In genomic region chr2:8229546-8229986, GRCh38 we compare ENCODE assay signal across 8 cellular contexts.
DNase-seq lines count a peak whose midpoint lies in the region; ATAC-seq and TF ChIP-seq lines count a peak whose summit lies in the region.

No MANE protein-coding gene starts in this region.

- H3K79me1 ChIP-seq in mesenchymal stem cell (replicated peaks; ENCODE audit: low read length, poor library complexity, severe bottlenecking), result no peaks in the 10 kb centered on the region

- peaks cover 9% of the 10 kb centered on the region for H3K27me3 Mint-ChIP-seq in stimulated activated naive CD8-positive, alpha-beta T cell treated with anti-CD3 and anti-CD28 coated beads, Interleukin-15, Interleukin-2, amounts not matched to agents 100 ng/mL and 50 ng/mL, for 24 hours

- H3K27me3 ChIP-seq in mesenchymal stem cell (ENCODE audit: control insufficient read depth in 1 of 2, insufficient read depth in 1 of 2, low read length in 2 of 2), result no peaks in the 10 kb centered on the region

- peaks cover under 1% of the 10 kb centered on the region for H3K4me1 ChIP-seq in mesenchymal stem cell (ENCODE audit: control insufficient read depth, insufficient read depth, low read depth, low read length)

- no peaks in the 10 kb centered on the region for H3K36me3 ChIP-seq in mesenchymal stem cell (ENCODE audit: control insufficient read depth in 1 of 2, insufficient read depth in 2 of 2, low read depth in 1 of 2, low read length in 2 of 2)

- no peak for TF ChIP-seq CTCF in AG09319 (IDR thresholded peaks at IDR 0.05; ENCODE audit: low read depth, low read length)

- H3K9me3 Mint-ChIP-seq in stimulated activated naive CD8-positive, alpha-beta T cell treated with anti-CD3 and anti-CD28 coated beads, Interleukin-15, Interleukin-2, amounts not matched to agents 100 ng/mL and 50 ng/mL, for 24 hours, result no peaks in the 10 kb centered on the region

- peak overlapping the region; percentile 14 for H3K27ac Mint-ChIP-seq in stimulated activated naive CD8-positive, alpha-beta T cell treated with anti-CD3 and anti-CD28 coated beads, Interleukin-15, Interleukin-2, amounts not matched to agents 100 ng/mL and 50 ng/mL, for 24 hours

- peak overlapping the region; percentile 27 for H3K9ac ChIP-seq in mesenchymal stem cell (ENCODE audit: low read length)

- H3K23ac ChIP-seq in mesenchymal stem cell (ENCODE audit: low read length in 2 of 2), result no peak overlapping the region

- H2BK12ac ChIP-seq in mesenchymal stem cell (ENCODE audit: low read length in 2 of 2), result peak overlapping the region in 1 of 2 experiments; percentile 42

- H3K4me1 Mint-ChIP-seq in stimulated activated naive CD8-positive, alpha-beta T cell treated with anti-CD3 and anti-CD28 coated beads, Interleukin-15, Interleukin-2, amounts not matched to agents 100 ng/mL and 50 ng/mL, for 24 hours (ENCODE audit: low read depth), result peaks cover 20% of the 10 kb centered on the region

- H3K14ac ChIP-seq in mesenchymal stem cell (ENCODE audit: low read length in 2 of 2), result no peak overlapping the region

- no peak overlapping the region for H2AFZ ChIP-seq in mesenchymal stem cell (ENCODE audit: low read depth, low read length)

- H3K36me3 Mint-ChIP-seq in stimulated activated naive CD8-positive, alpha-beta T cell treated with anti-CD3 and anti-CD28 coated beads, Interleukin-15, Interleukin-2, amounts not matched to agents 100 ng/mL and 50 ng/mL, for 24 hours (ENCODE audit: low read depth), result no peaks in the 10 kb centered on the region

- no peak overlapping the region for H2BK15ac ChIP-seq in mesenchymal stem cell (ENCODE audit: low read depth, poor library complexity, severe bottlenecking)

- H3K4me2 ChIP-seq in mesenchymal stem cell (ENCODE audit: low read length, poor library complexity, severe bottlenecking), result no peak overlapping the region

- H2AK5ac ChIP-seq in mesenchymal stem cell (ENCODE audit: low read length, severe bottlenecking), result no peak overlapping the region

- no peak overlapping the region for H4K8ac ChIP-seq in mesenchymal stem cell (ENCODE audit: low read length)

- H3K4ac ChIP-seq in mesenchymal stem cell (ENCODE audit: low read depth in 1 of 2, low read length in 2 of 2), result no peak overlapping the region

- H3K18ac ChIP-seq in mesenchymal stem cell (ENCODE audit: low read depth in 1 of 2, low read length in 2 of 2), result peak overlapping the region in 1 of 2 experiments; percentile 72

- peak overlapping the region; percentile 7 for H3K27ac ChIP-seq in mesenchymal stem cell (ENCODE audit: low read length, poor library complexity, severe bottlenecking)

- peak; percentile 85 for ATAC-seq in HG03159 (IDR thresholded peaks at IDR 0.05; ENCODE audit: unreplicated experiment)

- peak overlapping the region; percentile 8 for H3K4me3 Mint-ChIP-seq in stimulated activated naive CD8-positive, alpha-beta T cell treated with anti-CD3 and anti-CD28 coated beads, Interleukin-15, Interleukin-2, amounts not matched to agents 100 ng/mL and 50 ng/mL, for 24 hours

- no peak overlapping the region for H2BK120ac ChIP-seq in mesenchymal stem cell (ENCODE audit: low read depth, low read length)

- H4K91ac ChIP-seq in mesenchymal stem cell (ENCODE audit: low read length), result no peak overlapping the region

- peak overlapping the region in 1 of 2 experiments; percentile 30 for H3K4me3 ChIP-seq in mesenchymal stem cell (ENCODE audit: insufficient read depth in 1 of 2, low read depth in 1 of 2, low read length in 2 of 2)

- 72% methylated on average over 10 of the region's 10 CpGs for WGBS in mesenchymal stem cell

- peak; percentile 31 for DNase-seq in AG09319 (ENCODE audit: extremely low read depth, low read depth)
- DNase-seq in GM19238 (ENCODE audit: insufficient read length, low spot score), result peak; percentile 45
- DNase-seq in SHP77 (lab: John Stamatoyannopoulos, UW), result peak; percentile 72 to 83
- DNase-seq in astrocyte of the hippocampus (ENCODE audit: low read depth, low spot score), result peak; percentile 79
- peak; percentile 61 for DNase-seq in mesenchymal stem cell
- no peak for DNase-seq in NCI-H2107 treated with DMSO at 0.1 percent for 48 hours (lab: John Stamatoyannopoulos, UW; ENCODE audit: unreplicated experiment)

- H2BK5ac ChIP-seq in mesenchymal stem cell (ENCODE audit: low read depth, low read length, poor library complexity, severe bottlenecking), result no peak overlapping the region

- no peaks in the 10 kb centered on the region for H3K9me3 ChIP-seq in mesenchymal stem cell (ENCODE audit: control insufficient read depth, low read length)
